ENCODE assay signal across 21 cellular contexts in genomic region chr4:147644471-147644870, GRCh38. TPM values are rescaled to one million over a fixed set of nuclear protein-coding genes. Genes with fewer than 3 reads are reported as not detected.
DNase-seq lines count a peak whose midpoint lies in the region; ATAC-seq, FAIRE-seq and TF ChIP-seq lines count a peak whose summit lies in the region.
"Had no signal": no experiment of that assay in that cellular context is flagged by ENCODE, and none has a peak within 500 bp of the region (broad histone marks: within the 10 kb centered on the region; RNA-seq: fewer than 3 reads in every experiment).

No MANE protein-coding gene starts in this region.

- H3K9me3 ChIP-seq in left ventricle myocardium inferior (replicated peaks) (no peaks in the 10 kb centered on the region), pancreas (no peaks in the 10 kb centered on the region), SK-N-SH (no peaks in the 10 kb centered on the region)
- H3K9me3 ChIP-seq: A549, BLaER1 had no signal

- TF ChIP-seq CTCF in left ventricle myocardium inferior (IDR thresholded peaks at IDR 0.05; ENCODE audit: borderline replicate concordance) (no peak), pancreas (IDR thresholded peaks at IDR 0.05) (no peak), SK-N-SH (IDR thresholded peaks at IDR 0.05) (no peak)

- no peak overlapping the region for H3K9ac ChIP-seq in SK-N-SH
- H3K9ac ChIP-seq: BLaER1 had no signal

- H2AFZ ChIP-seq in SK-N-SH (ENCODE audit: low read depth) = no peak overlapping the region

- CTCF ChIA-PET in SK-N-SH (lab: Yijun Ruan, JAX) = no interaction called here

- H3K27me3 ChIP-seq in left ventricle myocardium inferior (ENCODE audit: low read depth) (no peaks in the 10 kb centered on the region), pancreas (no peaks in the 10 kb centered on the region), SK-N-SH (ENCODE audit: insufficient read depth) (no peaks in the 10 kb centered on the region)
- H3K27me3 ChIP-seq: BLaER1 had no signal

- DNase-seq in DMS53 (lab: John Stamatoyannopoulos, UW) = peak; percentile 2
- no peak for DNase-seq in DMS53 treated with DMSO at 0.1 percent for 48 hours (lab: John Stamatoyannopoulos, UW; ENCODE audit: unreplicated experiment)
- DNase-seq in Right ventricle myocardium superior = no peak
- DNase-seq in left ventricle myocardium inferior = no peak
- DNase-seq in pancreas = peak in 2 of 6 donors; percentile 27 to 39
- no peak for DNase-seq in AG08396 (ENCODE audit: low spot score)
- DNase-seq in SK-N-SH = no peak
- DNase-seq in foreskin melanocyte = no peak
- DNase-seq: CD4-positive, alpha-beta memory T cell; DMS153; DND-41; EL; H9 had no signal

- POLR2A ChIA-PET in SK-N-SH (lab: Yijun Ruan, JAX) = no interaction called here

- TF ChIP-seq EP300 in SK-N-SH (IDR thresholded peaks at IDR 0.05; ENCODE audit: borderline replicate concordance in 1 of 2, low read depth in 1 of 2, low read length in 1 of 2) = no peak

- peaks cover 32% of the 10 kb centered on the region for H3K36me3 ChIP-seq in left ventricle myocardium inferior
- peaks cover 0 to 8% (median 0%) of the 10 kb centered on the region in 3 donors for H3K36me3 ChIP-seq in pancreas
- H3K36me3 ChIP-seq in SK-N-SH (replicated peaks in 1 of 2; ENCODE audit: control insufficient read depth in 1 of 2, insufficient read depth in 2 of 2, low read length in 1 of 2) = peaks cover 8 to 17% of the 10 kb centered on the region in 2 experiments

- peak; percentile 9 for ATAC-seq in Right ventricle myocardium superior (ENCODE audit: poor library complexity)
- peak; percentile 51 to 88 (median 64) for ATAC-seq in pancreas
- ATAC-seq: A549, GM12878, HepG2 had no signal

- peaks cover 11% of the 10 kb centered on the region for H3K79me2 ChIP-seq in SK-N-SH (ENCODE audit: insufficient read depth)

- H3K4me1 ChIP-seq in left ventricle myocardium inferior (peaks cover 29% of the 10 kb centered on the region), pancreas (peaks cover 0 to 9% (median 0%) of the 10 kb centered on the region in 3 donors), SK-N-SH (ENCODE audit: control insufficient read depth in 1 of 2, insufficient read depth in 2 of 2, low read depth in 1 of 2, low read length in 1 of 2) (peaks cover 0 to 7% of the 10 kb centered on the region in 2 experiments; a peak in 3 of 4 replicates)
- H3K4me1 ChIP-seq: A549, BLaER1 had no signal

- H3F3A ChIP-seq in SK-N-SH (replicated peaks; ENCODE audit: insufficient read depth) = peaks cover 8% of the 10 kb centered on the region

- H3K27ac ChIP-seq in left ventricle myocardium inferior (replicated peaks) (no peak overlapping the region), pancreas (no peak overlapping the region), SK-N-SH (ENCODE audit: low read depth in 2 of 2, low read length in 1 of 2) (no peak overlapping the region)
- H3K27ac ChIP-seq: 22Rv1, A549, BLaER1 had no signal

- 44 to 53% methylated on average over 3 of the region's 3 CpGs for WGBS in pancreas, 2 donors
- WGBS in SK-N-SH (ENCODE audit: low lambda C conversion rate) = 92% methylated on average over 3 of the region's 3 CpGs

- no peak for TF ChIP-seq RAD21 in SK-N-SH (IDR thresholded peaks at IDR 0.05; ENCODE audit: low read length)

- no peaks in the 10 kb centered on the region for H3K9me2 ChIP-seq in SK-N-SH

- H3K4me3 ChIP-seq in left ventricle myocardium inferior = no peak overlapping the region
- no peak overlapping the region for H3K4me3 ChIP-seq in pancreas
- no peak overlapping the region for H3K4me3 ChIP-seq in SK-N-SH (ENCODE audit: low read depth in 2 of 2, low read length in 1 of 2)
- H3K4me3 ChIP-seq: A549, BLaER1, GM12878 had no signal

- H3K4me2 ChIP-seq in SK-N-SH = no peak overlapping the region
- H3K4me2 ChIP-seq: A549, BLaER1 had no signal

- no peak for FAIRE-seq in pancreas (lab: Jason Lieb, UNC)
- FAIRE-seq: A549, GM12878, GM19239, H1, HepG2, HTR-8/SVneo had no signal

- H4K20me1 ChIP-seq in SK-N-SH (ENCODE audit: insufficient read depth) = no peaks in the 10 kb centered on the region

- intact Hi-C loops in Right ventricle myocardium superior (cut with DNase I) = no loop called here
- intact Hi-C loops in left ventricle myocardium inferior (cut with micrococcal nuclease) = no loop called here
- intact Hi-C loops in pancreas (cut with DNase I) = no loop called here

TF ChIP-seq in SK-N-SH, 30 proteins besides CTCF, POLR2A, EP300 and RAD21:
- TF ChIP-seq IRF3 (IDR thresholded peaks at IDR 0.05; ENCODE audit: low read depth, low read length) (no peak), MEF2A (IDR thresholded peaks at IDR 0.05; ENCODE audit: borderline replicate concordance, low read depth) (no peak), EZH2phosphoT487 (IDR thresholded peaks at IDR 0.05; ENCODE audit: borderline replicate concordance, low read depth) (no peak), FOSL2 (IDR thresholded peaks at IDR 0.05; ENCODE audit: borderline replicate concordance, low read depth) (no peak), FOXJ3 (CRISPR knock-in tag; IDR thresholded peaks at IDR 0.05) (no peak), PBX3 (IDR thresholded peaks at IDR 0.05) (no peak), MAX (IDR thresholded peaks at IDR 0.05; ENCODE audit: low read depth) (no peak), FOXM1 (IDR thresholded peaks at IDR 0.05; ENCODE audit: low read depth) (no peak), YY1 (IDR thresholded peaks at IDR 0.05; ENCODE audit: low read depth) (no peak), NFIC (IDR thresholded peaks at IDR 0.05; ENCODE audit: borderline replicate concordance) (no peak), GATA2 (CRISPR knock-in tag; IDR thresholded peaks at IDR 0.05) (no peak), ZBTB33 (IDR thresholded peaks at IDR 0.05; ENCODE audit: borderline replicate concordance, low read depth) (no peak), NRF1 (IDR thresholded peaks at IDR 0.05; ENCODE audit: low read depth, low read length) (no peak), CHD2 (IDR thresholded peaks at IDR 0.05; ENCODE audit: low read length, partially characterized antibody) (no peak), RXRA (IDR thresholded peaks at IDR 0.05; ENCODE audit: borderline replicate concordance, low read depth) (no peak), ELF1 (IDR thresholded peaks at IDR 0.05) (no peak), GABPA (IDR thresholded peaks at IDR 0.05; ENCODE audit: low read depth) (no peak), SIN3A (IDR thresholded peaks at IDR 0.05; ENCODE audit: borderline replicate concordance, low read depth, low read length) (no peak), JUND (IDR thresholded peaks at IDR 0.05) (no peak)

RNA-seq across cellular contexts. Expression of gene TMEM184C, which starts 27.3 kb away (rescaled TPM):
- total RNA-seq in Right ventricle myocardium superior (26.5 TPM), left ventricle myocardium inferior (24.7 TPM), pancreas (10 to 100 TPM; 10.5 to 19.2 (median 16.2) TPM)
- polyA plus RNA-seq in pancreas (1 to 10 TPM; 2.2 to 6.8 TPM), SK-N-SH (2012; rRNA removed) (17.5 and 22.8 TPM in 2 replicates)
- 19.3 and 22.1 TPM in 2 replicates for polyA plus RNA-seq in SK-N-SH (2012; cell fraction: cytosol; rRNA removed)
- polyA plus RNA-seq in SK-N-SH (2012; cell fraction: nucleus; rRNA removed) = 13.5 and 18.7 TPM in 2 replicates

RNA-seq across cellular contexts. Expression of gene PRMT9, which starts 39.5 kb away (rescaled TPM):
- total RNA-seq in Right ventricle myocardium superior (5.3 TPM), left ventricle myocardium inferior (5.0 TPM), pancreas (1 to 10 TPM; 3.1 to 5.1 (median 3.8) TPM)
- polyA plus RNA-seq in pancreas (1 to 10 TPM; 4.2 to 6.4 TPM), SK-N-SH (2012; rRNA removed) (3.9 and 5.1 TPM in 2 replicates)
- polyA plus RNA-seq in SK-N-SH (2012; cell fraction: cytosol; rRNA removed) = 4.9 and 5.1 TPM in 2 replicates
- polyA plus RNA-seq in SK-N-SH (2012; cell fraction: nucleus; rRNA removed) = 6.1 and 13.5 TPM in 2 replicates
